ENCODE assay signal across 9 cellular contexts in genomic region chr16:68356249-68356918, GRCh38. TPM values are rescaled to one million over a fixed set of nuclear protein-coding genes. Genes with fewer than 3 reads are reported as not detected.
DNase-seq lines count a peak whose midpoint lies in the region; ATAC-seq, FAIRE-seq and TF ChIP-seq lines count a peak whose summit lies in the region.
"Had no signal": no experiment of that assay in that cellular context is flagged by ENCODE, and none has a peak within 500 bp of the region (broad histone marks: within the 10 kb centered on the region; RNA-seq: fewer than 3 reads in every experiment).

No MANE protein-coding gene starts in this region.

- RAD21 ChIA-PET in GM12878 (lab: Charles Lee; ENCODE audit: unreplicated experiment): interaction anchor here (1.0 to 2.4 kb wide), 4 partner anchors 12 to 119 kb away, joined by 3 to 9 read pairs (median 6); no protein-coding TSS in a partner anchor

- no peaks in the 10 kb centered on the region for H3K27me3 ChIP-seq in GM12878 (replicated peaks in 1 of 2; ENCODE audit: control insufficient read depth in 2 of 2, insufficient read depth in 2 of 2, low read length in 1 of 2)

- no peak overlapping the region for H2AFZ ChIP-seq in GM12878 (ENCODE audit: control insufficient read depth, low read depth, low read length)

- H3K27ac ChIP-seq in GM12878 (ENCODE audit: control insufficient read depth, insufficient read depth): peak overlapping the region; percentile 51
- H3K27ac ChIP-seq: thoracic aorta had no signal

- H3K4me3 ChIP-seq in GM12878: no peak overlapping the region
- H3K4me3 ChIP-seq: thoracic aorta had no signal

- no peak for TF ChIP-seq RAD21 in GM12878 (IDR thresholded peaks at IDR 0.05; ENCODE audit: insufficient read depth, low read depth, low read length)

- H4K20me1 ChIP-seq in GM12878 (ENCODE audit: control insufficient read depth, insufficient read depth): no peaks in the 10 kb centered on the region

- peak; percentile 82 for ATAC-seq in GM18907 (IDR thresholded peaks at IDR 0.05; ENCODE audit: unreplicated experiment)
- ATAC-seq in HG03060 (IDR thresholded peaks at IDR 0.05; ENCODE audit: low read depth, unreplicated experiment): peak; percentile 41
- ATAC-seq in GM12878: peak; percentile 89

- TF ChIP-seq POLR2A in GM12878 (IDR thresholded peaks at IDR 0.05; ENCODE audit: low read depth, low read length) (peak; percentile 36; the same call in 1 of the 2 replicates), H54 (IDR thresholded peaks at IDR 0.05; ENCODE audit: low read depth, low read length) (no peak)

- peak overlapping the region; percentile 89 for H3K4me2 ChIP-seq in GM12878 (ENCODE audit: control insufficient read depth, insufficient read depth)

- 20% methylated on average over 28 of the region's 28 CpGs for WGBS in GM12878 (ENCODE audit: insufficient coverage, insufficient replicate concordance, low lambda C conversion rate, missing lambda C conversion rate)

- POLR2A ChIA-PET in GM12878 (lab: Charles Lee): interaction anchor here (1.1 to 1.2 kb wide), 2 partner anchors 24 to 104 kb away, joined by 3 read pairs; no protein-coding TSS in a partner anchor

- in situ Hi-C loops in GM12878 (cut with MboI): no loop called here

- intact Hi-C loops in GM12878 (cut with micrococcal nuclease; ENCODE audit: unreplicated experiment): loop anchor here (1.0 kb wide), 1 partner anchor 13 kb away; no protein-coding TSS in a partner anchor

- peaks cover 23 to 46% of the 10 kb centered on the region in 2 experiments for H3K36me3 ChIP-seq in GM12878 (ENCODE audit: control insufficient read depth in 2 of 2, insufficient read depth in 2 of 2, low read length in 1 of 2)

- no peaks in the 10 kb centered on the region for H3K9me3 ChIP-seq in GM12878 (replicated peaks; ENCODE audit: control insufficient read depth, insufficient read depth, low read length)
- H3K9me3 ChIP-seq: thoracic aorta had no signal

- peaks cover 23% of the 10 kb centered on the region for H3K4me1 ChIP-seq in GM12878 (ENCODE audit: control insufficient read depth, insufficient read depth, low read length)

- no peaks in the 10 kb centered on the region for H3K79me2 ChIP-seq in GM12878 (ENCODE audit: control insufficient read depth, insufficient read depth, low read length)

- DNase-seq in T-helper 22 cell (ENCODE audit: low read depth) (peak; percentile 67), GM12878 (ENCODE audit: low read depth, low spot score) (peak; percentile 69), H54 (ENCODE audit: insufficient read length, low spot score) (no peak), SK-N-DZ (ENCODE audit: low spot score) (no peak), HCEC 1CT (no peak)
- peak; percentile 61 to 73 for DNase-seq in stimulated activated CD8-positive, alpha-beta memory T cell treated with anti-CD3 and anti-CD28 coated beads, Interleukin-15, amount 100 ng/mL, for 48 hours (ENCODE audit: low read depth in 2 of 2)

- CTCF ChIA-PET in GM12878 (lab: Yijun Ruan, JAX): interaction anchor here (0.6 to 4.6 kb wide), 13 partner anchors 10 to 154 kb away, joined by 3 to 16 read pairs (median 4); no protein-coding TSS in a partner anchor

- peak; percentile 97 for FAIRE-seq in GM12878 (lab: Jason Lieb, UNC)
- no peak for FAIRE-seq in H54 (lab: Jason Lieb, UNC)

- BruUV-seq in GM12878 (replicated peaks; lab: Mats Ljungman, UMichigan): no TSS peak

- SMC1A ChIA-PET in GM12878 (lab: Charles Lee; ENCODE audit: uncharacterized antibody, unreplicated experiment): interaction anchor here (0.7 to 1.5 kb wide), 7 partner anchors 11 to 95 kb away, joined by 3 to 7 read pairs (median 3); partner anchors contain the start of gene SLC7A6

- no peak overlapping the region; the same call in 1 of the 2 replicates for H3K9ac ChIP-seq in GM12878 (ENCODE audit: control insufficient read depth, insufficient read depth, low read length)

- no peak for TF ChIP-seq CTCF in GM12878 (IDR thresholded peaks at IDR 0.05 in 2 of 3, conservative IDR thresholded peaks at IDR 0.05 in 1 of 3; ENCODE audit: control insufficient read depth in 2 of 3, extremely low read depth in 1 of 3, insufficient read depth in 1 of 3, low read depth in 3 of 3, low read length in 3 of 3)

- TF ChIP-seq EP300 in GM12878 (IDR thresholded peaks at IDR 0.05; ENCODE audit: borderline replicate concordance in 1 of 2, control insufficient read depth in 1 of 2, low read depth in 2 of 2, low read length in 2 of 2): peak; percentile 60 to 88; a peak in 3 of 4 replicates

TF ChIP-seq in GM12878, 131 proteins besides CTCF, POLR2A, EP300 and RAD21 (continues in another document):
- TF ChIP-seq ATF3 (IDR thresholded peaks at IDR 0.05; ENCODE audit: borderline replicate concordance, extremely low read depth, low read depth, low read length) (no peak), SRF (IDR thresholded peaks at IDR 0.05; ENCODE audit: low read depth in 2 of 2, low read length in 2 of 2) (0 out of 4 replicates have a peak, but pooled peaks of 1 of the 2 experiments have one; percentile 17), NR2C1 (IDR thresholded peaks at IDR 0.05) (no peak), STAT3 (IDR thresholded peaks at IDR 0.05; ENCODE audit: low read depth, low read length) (no peak), SREBF1 (IDR thresholded peaks at IDR 0.05; ENCODE audit: low read length) (no peak), ATF7 (IDR thresholded peaks at IDR 0.05; ENCODE audit: low read depth) (peak; percentile 40; the same call in 1 of the 2 replicates), MAX (IDR thresholded peaks at IDR 0.05; ENCODE audit: low read depth, low read length) (0 out of 2 replicates have a peak, but pooled peaks have one; percentile 51), SPI1 (IDR thresholded peaks at IDR 0.05; ENCODE audit: borderline replicate concordance, insufficient read depth, low read depth, low read length) (peak; percentile 74), STAT1 (conservative IDR thresholded peaks at IDR 0.05) (no peak), CBFB (IDR thresholded peaks at IDR 0.05; ENCODE audit: low read depth) (peak; percentile 98), BMI1 (IDR thresholded peaks at IDR 0.05; ENCODE audit: borderline replicate concordance) (no peak), MEF2A (IDR thresholded peaks at IDR 0.05; ENCODE audit: insufficient read depth, low read depth, low read length) (peak; percentile 72)
- TF ChIP-seq, protein P1, sequence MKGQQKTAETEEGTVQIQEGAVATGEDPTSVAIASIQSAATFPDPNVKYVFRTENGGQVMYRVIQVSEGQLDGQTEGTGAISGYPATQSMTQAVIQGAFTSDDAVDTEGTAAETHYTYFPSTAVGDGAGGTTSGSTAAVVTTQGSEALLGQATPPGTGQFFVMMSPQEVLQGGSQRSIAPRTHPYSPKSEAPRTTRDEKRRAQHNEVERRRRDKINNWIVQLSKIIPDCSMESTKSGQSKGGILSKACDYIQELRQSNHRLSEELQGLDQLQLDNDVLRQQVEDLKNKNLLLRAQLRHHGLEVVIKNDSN (IDR thresholded peaks at IDR 0.05; ENCODE audit: borderline replicate concordance, extremely low read length, insufficient read depth, low read depth, low read length): peak; percentile 27

RNA-seq across cellular contexts. Expression of gene PRMT7, which starts 45.6 kb away (rescaled TPM):
- 287 and 321 TPM in 2 replicates for total RNA-seq in GM12878 (2013; cell fraction: nucleolus; rRNA removed)
- total RNA-seq in GM12878 (2014; rRNA removed) (45.8 and 48.5 TPM in 2 replicates), GM12878 (2014; rRNA removed; fragmentation: Illumina TruSeq; extraction: Trizol) (32.6 and 33.4 TPM in 2 replicates), GM12878 (2021) (45.4 and 47.6 TPM in 2 replicates)
- polyA plus RNA-seq in GM12878 (2011; ENCODE audit: low read depth): 16.4 TPM
- polyA plus RNA-seq in GM12878 (2011; rRNA removed) (40.7 and 49.3 TPM in 2 replicates), GM12878 (2014; fragmentation: Illumina TruSeq; extraction: Trizol) (28.6 and 43.3 TPM in 2 replicates), GM12878 (2014; fragmentation: Nextera tagmentation; extraction: Ambion mirVana) (1 to 10 TPM; 5.1 to 5.6 TPM), GM12878 (2014; rRNA removed) (52.4 and 56.1 TPM in 2 replicates), GM12878 (2016; fragmentation: Nextera tagmentation; extraction: Ambion mirVana) (10 to 100 TPM; 36.9 to 40.7 TPM)
- polyA plus RNA-seq in GM12878 (2011; cell fraction: cytosol; rRNA removed): 51.4 and 85.8 TPM in 2 replicates
- 460 and 573 TPM in 2 replicates for polyA plus RNA-seq in GM12878 (2011; cell fraction: nucleus; rRNA removed)
- polyA plus RNA-seq in GM12878 (2012): 32.4 and 33.5 TPM in 2 replicates
- 54.9 and 77.8 TPM in 2 replicates for polyA minus RNA-seq in GM12878 (2011; rRNA and poly(A)+ RNA removed)
- polyA minus RNA-seq in GM12878 (2011; cell fraction: cytosol; rRNA and poly(A)+ RNA removed): 20.1 and 21.9 TPM in 2 replicates
- polyA minus RNA-seq in GM12878 (2011; cell fraction: nucleus; rRNA and poly(A)+ RNA removed): 77.7 and 124 TPM in 2 replicates
- 53.7 and 60.6 TPM in 2 replicates for polyA plus RNA-seq in SK-N-DZ (2014; cell fraction: cytosol; rRNA removed)
- 116 and 144 TPM in 2 replicates for polyA plus RNA-seq in SK-N-DZ (2014; cell fraction: nucleus; rRNA removed)

RNA-seq across cellular contexts. Expression of gene SLC7A6OS, which starts 45.6 kb away (rescaled TPM):
- 46.8 and 51.0 TPM in 2 replicates for total RNA-seq in GM12878 (2013; cell fraction: nucleolus; rRNA removed)
- 16.0 and 17.7 TPM in 2 replicates for total RNA-seq in GM12878 (2014; rRNA removed)
- total RNA-seq in GM12878 (2014; rRNA removed; fragmentation: Illumina TruSeq; extraction: Trizol): 17.7 and 18.1 TPM in 2 replicates
- 17.7 and 22.0 TPM in 2 replicates for total RNA-seq in GM12878 (2021)
- polyA plus RNA-seq in GM12878 (2011; ENCODE audit: low read depth): 11.8 TPM
- 17.8 and 19.6 TPM in 2 replicates for polyA plus RNA-seq in GM12878 (2011; rRNA removed)
- polyA plus RNA-seq in GM12878 (2011; cell fraction: cytosol; rRNA removed): 8.7 and 9.2 TPM in 2 replicates
- polyA plus RNA-seq in GM12878 (2011; cell fraction: nucleus; rRNA removed): 28.2 and 29.3 TPM in 2 replicates
- polyA plus RNA-seq in GM12878 (2012): 14.3 and 16.2 TPM in 2 replicates
- 16.0 and 16.8 TPM in 2 replicates for polyA plus RNA-seq in GM12878 (2014; fragmentation: Illumina TruSeq; extraction: Trizol)
- 1 to 10 TPM; 2.9 to 6.4 TPM for polyA plus RNA-seq in GM12878 (2014; fragmentation: Nextera tagmentation; extraction: Ambion mirVana)
- 13.9 and 16.0 TPM in 2 replicates for polyA plus RNA-seq in GM12878 (2014; rRNA removed)
- 10 to 100 TPM; 23.8 to 27.4 TPM for polyA plus RNA-seq in GM12878 (2016; fragmentation: Nextera tagmentation; extraction: Ambion mirVana)
- 11.2 and 13.8 TPM in 2 replicates for polyA minus RNA-seq in GM12878 (2011; rRNA and poly(A)+ RNA removed)
- polyA minus RNA-seq in GM12878 (2011; cell fraction: cytosol; rRNA and poly(A)+ RNA removed): 2.8 and 2.9 TPM in 2 replicates
- polyA minus RNA-seq in GM12878 (2011; cell fraction: nucleus; rRNA and poly(A)+ RNA removed): 10.0 and 16.6 TPM in 2 replicates
- polyA plus RNA-seq in SK-N-DZ (2014; cell fraction: cytosol; rRNA removed): 14.8 and 15.7 TPM in 2 replicates
- 33.2 and 43.1 TPM in 2 replicates for polyA plus RNA-seq in SK-N-DZ (2014; cell fraction: nucleus; rRNA removed)

Comparison
In these comparisons a context has a peak if more than half of its experiments do, and no peak if none do; other contexts are left out.
1. DNase-seq: peak in T-helper 22 cell (single experiment), GM12878 (single experiment) and stimulated activated CD8-positive, alpha-beta memory T cell treated with anti-CD3 and anti-CD28 coated beads, Interleukin-15, amount 100 ng/mL, for 48 hours (2 of 2); none in H54 (single experiment), SK-N-DZ (single experiment) and HCEC 1CT (single experiment).
2. Peak in every context shown above with its lines, with median percentiles within 50 percentile points of each other: ATAC-seq.